ENCODE assay signal across 1 cellular context in the genomic region with DNA sequence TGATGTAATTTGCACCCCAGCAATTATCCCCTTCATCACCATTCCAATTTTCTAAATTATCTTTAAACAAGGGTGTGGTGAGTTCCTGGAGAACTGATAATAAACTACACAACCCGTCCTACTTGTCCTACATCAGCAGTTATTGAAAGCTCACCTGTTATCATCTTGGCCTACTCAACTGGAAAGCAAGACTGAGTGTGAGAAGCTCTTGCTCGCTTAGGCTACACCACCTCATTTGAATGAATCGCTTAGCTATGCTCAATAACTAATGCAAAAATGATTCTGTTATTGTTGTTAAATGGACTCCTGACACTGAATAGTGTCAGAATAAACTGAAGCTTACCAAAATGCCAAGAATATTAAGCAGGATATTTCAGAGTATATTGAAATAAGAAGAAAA.
TF ChIP-seq lines count a peak whose summit lies in the region.

No MANE protein-coding gene starts in this region.

TF ChIP-seq in GM12878, 131 proteins besides CTCF, POLR2A, EP300 and RAD21 (continued from another document):
- no peak for TF ChIP-seq ZBTB40 (IDR thresholded peaks at IDR 0.05; ENCODE audit: borderline replicate concordance)
- no peak for TF ChIP-seq NFIC (IDR thresholded peaks at IDR 0.05; ENCODE audit: low read depth, low read length)
- no peak for TF ChIP-seq KAT2A (conservative IDR thresholded peaks at IDR 0.05; ENCODE audit: control insufficient read depth, low read depth, low read length)
- no peak for TF ChIP-seq RELA (IDR thresholded peaks at IDR 0.05; ENCODE audit: borderline replicate concordance, partially characterized antibody)
- no peak for TF ChIP-seq MEF2B (IDR thresholded peaks at IDR 0.05; ENCODE audit: partially characterized antibody, poor library complexity, severe bottlenecking)
- TF ChIP-seq USF1 (IDR thresholded peaks at IDR 0.05; ENCODE audit: borderline replicate concordance, extremely low read length, insufficient read depth, low read depth, low read length) = no peak
- TF ChIP-seq ESRRA (IDR thresholded peaks at IDR 0.05; ENCODE audit: low read length) = no peak
- TF ChIP-seq, protein P1, sequence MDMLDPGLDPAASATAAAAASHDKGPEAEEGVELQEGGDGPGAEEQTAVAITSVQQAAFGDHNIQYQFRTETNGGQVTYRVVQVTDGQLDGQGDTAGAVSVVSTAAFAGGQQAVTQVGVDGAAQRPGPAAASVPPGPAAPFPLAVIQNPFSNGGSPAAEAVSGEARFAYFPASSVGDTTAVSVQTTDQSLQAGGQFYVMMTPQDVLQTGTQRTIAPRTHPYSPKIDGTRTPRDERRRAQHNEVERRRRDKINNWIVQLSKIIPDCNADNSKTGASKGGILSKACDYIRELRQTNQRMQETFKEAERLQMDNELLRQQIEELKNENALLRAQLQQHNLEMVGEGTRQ (IDR thresholded peaks at IDR 0.05; ENCODE audit: borderline replicate concordance, low read depth, low read length) = no peak
- TF ChIP-seq TARDBP (IDR thresholded peaks at IDR 0.05; ENCODE audit: borderline replicate concordance) = no peak
- no peak for TF ChIP-seq SMC3 (IDR thresholded peaks at IDR 0.05; ENCODE audit: borderline replicate concordance, low read length)
- no peak for TF ChIP-seq RCOR1 (conservative IDR thresholded peaks at IDR 0.05; ENCODE audit: low read depth, low read length)
- no peak for TF ChIP-seq KDM1A (IDR thresholded peaks at IDR 0.05; ENCODE audit: borderline replicate concordance)
